ENCODE assay signal across 10 cellular contexts in the genomic region with DNA sequence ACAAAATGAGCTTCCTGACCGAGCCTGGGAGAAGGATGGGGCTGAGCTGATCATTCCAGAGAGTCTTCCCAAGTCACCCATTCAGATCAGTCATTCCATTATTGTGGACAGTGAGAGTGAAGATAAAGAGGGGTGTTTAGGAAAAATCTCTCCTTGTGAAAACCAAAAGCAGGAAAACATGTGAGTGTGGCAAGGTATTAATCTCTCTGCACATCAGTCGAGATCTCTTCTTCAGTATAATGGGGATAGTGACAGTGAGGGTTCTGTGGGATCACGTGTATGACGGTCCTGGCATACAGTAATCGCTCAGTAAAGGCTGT. TPM values are rescaled to one million over a fixed set of nuclear protein-coding genes. Genes with fewer than 3 reads are reported as not detected.
DNase-seq lines count a peak whose midpoint lies in the region; ATAC-seq and TF ChIP-seq lines count a peak whose summit lies in the region.
"Had no signal": no experiment of that assay in that cellular context is flagged by ENCODE, and none has a peak within 500 bp of the region (broad histone marks: within the 10 kb centered on the region; RNA-seq: fewer than 3 reads in every experiment).

No MANE protein-coding gene starts in this region.

- H3K27me3 ChIP-seq in muscle layer of duodenum (ENCODE audit: low read depth, low read length) (no peaks in the 10 kb centered on the region), upper lobe of left lung (no peaks in the 10 kb centered on the region)
- no peaks in the 10 kb centered on the region for H3K27me3 ChIP-seq in CD4-positive, alpha-beta memory T cell (ENCODE audit: insufficient read depth, low read length)

- no peak for TF ChIP-seq POLR2A in upper lobe of left lung (IDR thresholded peaks at IDR 0.05)

- no peak overlapping the region for H3K4me3 Mint-ChIP-seq in activated CD4-positive, alpha-beta memory T cell treated with anti-CD3 and anti-CD28 coated beads, Interleukin-2, amount 10 ng/mL, durations not matched to agents 7 days and 5 days
- H3K4me3 Mint-ChIP-seq in activated CD4-positive, alpha-beta memory T cell treated with anti-CD3 and anti-CD28 coated beads for 36 hours = no peak overlapping the region
- peak overlapping the region in 4 of 8 donors; percentile 15 to 60 (median 39) for H3K4me3 Mint-ChIP-seq in CD4-positive, alpha-beta memory T cell
- H3K4me3 Mint-ChIP-seq: activated naive CD8-positive, alpha-beta T cell treated with anti-CD3 and anti-CD28 coated beads for 36 hours had no signal

- peaks cover 42% of the 10 kb centered on the region for H3K4me1 Mint-ChIP-seq in activated CD4-positive, alpha-beta memory T cell treated with anti-CD3 and anti-CD28 coated beads, Interleukin-2, amount 10 ng/mL, durations not matched to agents 7 days and 5 days
- peaks cover 20% of the 10 kb centered on the region for H3K4me1 Mint-ChIP-seq in activated CD4-positive, alpha-beta memory T cell treated with anti-CD3 and anti-CD28 coated beads for 36 hours (ENCODE audit: low read depth)
- peaks cover 12 to 49% (median 42%) of the 10 kb centered on the region in 4 donors for H3K4me1 Mint-ChIP-seq in CD4-positive, alpha-beta memory T cell

- H3K4me1 ChIP-seq in muscle layer of duodenum (ENCODE audit: control insufficient read depth in 1 of 2, insufficient read depth in 2 of 2, low read length in 2 of 2) (peaks cover 27 to 55% of the 10 kb centered on the region in 2 donors), upper lobe of left lung (peaks cover 71 to 87% (median 78%) of the 10 kb centered on the region in 4 donors)
- H3K4me1 ChIP-seq in CD4-positive, alpha-beta memory T cell (ENCODE audit: insufficient read depth, low read length) = peaks cover 29% of the 10 kb centered on the region

- no peak for ATAC-seq in upper lobe of left lung (ENCODE audit: low FRiP score in 2 of 2)
- ATAC-seq in activated CD4-positive, CD25-positive, alpha-beta regulatory T cell treated with anti-CD3 and anti-CD28 coated beads, Interleukin-2, amount 50 U/mL, for 24 hours = no peak

- H3K36me3 ChIP-seq in muscle layer of duodenum (ENCODE audit: control insufficient read depth in 1 of 2, insufficient read depth in 2 of 2, low read length in 2 of 2) (peaks cover 0 to 3% of the 10 kb centered on the region in 2 donors), upper lobe of left lung (no peaks in the 10 kb centered on the region)
- no peaks in the 10 kb centered on the region for H3K36me3 ChIP-seq in CD4-positive, alpha-beta memory T cell (ENCODE audit: insufficient read depth, low read length)

- intact Hi-C loops in activated CD4-positive, alpha-beta memory T cell treated with anti-CD3 and anti-CD28 coated beads for 36 hours (cut with micrococcal nuclease) = no loop called here
- intact Hi-C loops in CD4-positive, alpha-beta memory T cell (cut with micrococcal nuclease) = no loop called here

- CTCF ChIA-PET in activated CD4-positive, alpha-beta memory T cell treated with anti-CD3 and anti-CD28 coated beads, Interleukin-2, amount 10 ng/mL, durations not matched to agents 7 days and 5 days (lab: Charles Lee) = no interaction called here
- CTCF ChIA-PET in activated CD4-positive, alpha-beta memory T cell treated with anti-CD3 and anti-CD28 coated beads for 36 hours (lab: Charles Lee) = interaction anchor here (0.8 kb wide), 1 partner anchor 36 kb away, joined by 3 read pairs; the partner anchor contains the start of gene CHD9
- CTCF ChIA-PET in CD4-positive, alpha-beta memory T cell (lab: Charles Lee; ENCODE audit: partially characterized antibody) = interaction anchor here (0.7 kb wide), 1 partner anchor 70 kb away, joined by 4 read pairs; no protein-coding TSS in a partner anchor

- TF ChIP-seq CTCF in coronary artery (IDR thresholded peaks at IDR 0.05) (no peak), upper lobe of left lung (IDR thresholded peaks at IDR 0.05) (no peak)

- 26 to 40% methylated on average over 5 of the region's 5 CpGs for WGBS in upper lobe of left lung, 2 donors

- peak overlapping the region; percentile 59 to 94 for H3K27ac ChIP-seq in coronary artery
- H3K27ac ChIP-seq in muscle layer of duodenum (ENCODE audit: low read length) = peak overlapping the region; percentile 56
- H3K27ac ChIP-seq in upper lobe of left lung = peak overlapping the region; percentile 80 to 87 (median 83)
- H3K27ac ChIP-seq in CD4-positive, alpha-beta memory T cell (ENCODE audit: low read depth, low read length) = no peak overlapping the region

- no peaks in the 10 kb centered on the region for H3K27me3 Mint-ChIP-seq in activated CD4-positive, alpha-beta memory T cell treated with anti-CD3 and anti-CD28 coated beads, Interleukin-2, amount 10 ng/mL, durations not matched to agents 7 days and 5 days
- H3K27me3 Mint-ChIP-seq in activated CD4-positive, alpha-beta memory T cell treated with anti-CD3 and anti-CD28 coated beads for 36 hours = no peaks in the 10 kb centered on the region
- H3K27me3 Mint-ChIP-seq in CD4-positive, alpha-beta memory T cell = no peaks in the 10 kb centered on the region

- peak overlapping the region; percentile 29 for H3K27ac Mint-ChIP-seq in activated CD4-positive, alpha-beta memory T cell treated with anti-CD3 and anti-CD28 coated beads, Interleukin-2, amount 10 ng/mL, durations not matched to agents 7 days and 5 days
- no peak overlapping the region for H3K27ac Mint-ChIP-seq in activated CD4-positive, alpha-beta memory T cell treated with anti-CD3 and anti-CD28 coated beads for 36 hours
- H3K27ac Mint-ChIP-seq in CD4-positive, alpha-beta memory T cell = peak overlapping the region in 3 of 7 donors; percentile 53 to 90 (median 71)
- H3K27ac Mint-ChIP-seq: activated naive CD8-positive, alpha-beta T cell treated with anti-CD3 and anti-CD28 coated beads for 36 hours had no signal

- H3K9me3 ChIP-seq in muscle layer of duodenum (ENCODE audit: control insufficient read depth in 1 of 2, low read length in 2 of 2) (no peaks in the 10 kb centered on the region), upper lobe of left lung (no peaks in the 10 kb centered on the region)
- no peaks in the 10 kb centered on the region for H3K9me3 ChIP-seq in CD4-positive, alpha-beta memory T cell (ENCODE audit: control insufficient read depth in 1 of 2, low read length in 2 of 2)

- no peaks in the 10 kb centered on the region for H3K9me3 Mint-ChIP-seq in activated CD4-positive, alpha-beta memory T cell treated with anti-CD3 and anti-CD28 coated beads, Interleukin-2, amount 10 ng/mL, durations not matched to agents 7 days and 5 days
- no peaks in the 10 kb centered on the region for H3K9me3 Mint-ChIP-seq in activated CD4-positive, alpha-beta memory T cell treated with anti-CD3 and anti-CD28 coated beads for 36 hours
- no peaks in the 10 kb centered on the region for H3K9me3 Mint-ChIP-seq in CD4-positive, alpha-beta memory T cell
- H3K9me3 Mint-ChIP-seq: activated naive CD8-positive, alpha-beta T cell treated with anti-CD3 and anti-CD28 coated beads for 36 hours had no signal

- no peak for DNase-seq in activated CD4-positive, alpha-beta memory T cell treated with anti-CD3 and anti-CD28 coated beads, Interleukin-2, amount 10 ng/mL, durations not matched to agents 7 days and 5 days
- DNase-seq in activated CD4-positive, alpha-beta memory T cell treated with anti-CD3 and anti-CD28 coated beads for 36 hours = no peak
- DNase-seq in coronary artery (ENCODE audit: low spot score) (no peak), upper lobe of left lung (no peak), NCI-H1417 treated with DMSO at 0.1 percent for 48 hours (lab: John Stamatoyannopoulos, UW) (no peak)
- DNase-seq in CD4-positive, alpha-beta memory T cell = no peak
- DNase-seq: activated naive CD8-positive, alpha-beta T cell treated with anti-CD3 and anti-CD28 coated beads for 36 hours; retina had no signal

- TF ChIP-seq EP300 in upper lobe of left lung (IDR thresholded peaks at IDR 0.05) = no peak

- POLR2A ChIA-PET in activated CD4-positive, alpha-beta memory T cell treated with anti-CD3 and anti-CD28 coated beads, Interleukin-2, amount 10 ng/mL, durations not matched to agents 7 days and 5 days (lab: Charles Lee) = interaction anchor here (1.4 kb wide), 1 partner anchor 9 kb away, joined by 9 read pairs; no protein-coding TSS in a partner anchor
- POLR2A ChIA-PET in activated CD4-positive, alpha-beta memory T cell treated with anti-CD3 and anti-CD28 coated beads for 36 hours (lab: Charles Lee) = interaction anchor here (0.6 kb wide), 1 partner anchor 21 kb away, joined by 3 read pairs; no protein-coding TSS in a partner anchor
- POLR2A ChIA-PET in CD4-positive, alpha-beta memory T cell (lab: Charles Lee; ENCODE audit: partially characterized antibody) = no interaction called here

- peak overlapping the region; percentile 62 for H3K4me3 ChIP-seq in coronary artery
- peak overlapping the region in 1 of 2 donors; percentile 24 for H3K4me3 ChIP-seq in muscle layer of duodenum (ENCODE audit: low read depth in 1 of 2, low read length in 2 of 2)
- H3K4me3 ChIP-seq in upper lobe of left lung = peak overlapping the region in 2 of 4 donors; percentile 5 to 7
- no peak overlapping the region for H3K4me3 ChIP-seq in CD4-positive, alpha-beta memory T cell (ENCODE audit: low read length in 2 of 2)

- no peaks in the 10 kb centered on the region for H3K36me3 Mint-ChIP-seq in activated CD4-positive, alpha-beta memory T cell treated with anti-CD3 and anti-CD28 coated beads, Interleukin-2, amount 10 ng/mL, durations not matched to agents 7 days and 5 days (ENCODE audit: low read depth)
- H3K36me3 Mint-ChIP-seq in activated CD4-positive, alpha-beta memory T cell treated with anti-CD3 and anti-CD28 coated beads for 36 hours = no peaks in the 10 kb centered on the region
- H3K36me3 Mint-ChIP-seq in CD4-positive, alpha-beta memory T cell = no peaks in the 10 kb centered on the region

RNA-seq across cellular contexts. Expression of gene CHD9, which starts 35.4 kb away (rescaled TPM):
- total RNA-seq in activated CD4-positive, alpha-beta memory T cell treated with anti-CD3 and anti-CD28 coated beads, Interleukin-2, amount 10 ng/mL, durations not matched to agents 7 days and 5 days = 10 to 100 TPM; 21.6 to 23.8 TPM
- 10 to 100 TPM; 15.0 to 15.5 TPM for total RNA-seq in activated CD4-positive, alpha-beta memory T cell treated with anti-CD3 and anti-CD28 coated beads for 36 hours
- 10 to 100 TPM; 55.6 to 98.8 (median 68.3) TPM for total RNA-seq in upper lobe of left lung
- 10 to 100 TPM; 47.0 to 49.7 TPM for total RNA-seq in CD4-positive, alpha-beta memory T cell
- polyA plus RNA-seq in CD4-positive, alpha-beta memory T cell = 10 to 100 TPM; 22.9 to 31.9 TPM

RNA-seq across cellular contexts. Expression of gene CHD9NB, which starts 37.5 kb away (rescaled TPM):
- under 1 TPM; 0.28 to 0.33 TPM for total RNA-seq in activated CD4-positive, alpha-beta memory T cell treated with anti-CD3 and anti-CD28 coated beads, Interleukin-2, amount 10 ng/mL, durations not matched to agents 7 days and 5 days
- total RNA-seq in activated CD4-positive, alpha-beta memory T cell treated with anti-CD3 and anti-CD28 coated beads for 36 hours = under 1 TPM in 1 of 2 experiments, not detected in 1; 0.12 TPM
- total RNA-seq in upper lobe of left lung = 10 to 100 TPM in 4 of 6 donors, 1 to 10 TPM in 2; 1.0 to 55.0 (median 12.4) TPM
- not detected for total RNA-seq in CD4-positive, alpha-beta memory T cell
- polyA plus RNA-seq in CD4-positive, alpha-beta memory T cell = not detected
